Comparison of ENCODE assay signal across 8 cellular contexts in genomic region chr11:65662802-65663633, GRCh38. TPM values are rescaled to one million over a fixed set of nuclear protein-coding genes. Genes with fewer than 3 reads are reported as not detected.
DNase-seq lines count a peak whose midpoint lies in the region; ATAC-seq and TF ChIP-seq lines count a peak whose summit lies in the region.

TSS of gene RELA (minus strand) at chr11:65662916. CDS start at chr11:65662832, 84 bp downstream.

- TF ChIP-seq POLR2A in NB4 (IDR thresholded peaks at IDR 0.05; ENCODE audit: extremely low read depth, insufficient read length), result peak; percentile 54

- H3K27ac ChIP-seq in cardiac muscle cell, result peak within 1 kb of the TSS; percentile 96

- H3K9me3 ChIP-seq in cardiac muscle cell (ENCODE audit: low read depth), result no peaks in the 10 kb centered on the region

- intact Hi-C loops in posterior cingulate gyrus (cut with DNase I), result loop anchor here (2.0 to 5.0 kb wide), 2 partner anchors 48 to 49 kb away; partner anchors contain the start of genes KAT5, MAP3K11 and PCNX3

- ATAC-seq in activated naive CD8-positive, alpha-beta T cell treated with anti-CD3 and anti-CD28 coated beads, Interleukin-2, amount 50 U/mL, for 24 hours, result peak; percentile 89

- TF ChIP-seq CTCF in GM10266 (IDR thresholded peaks at IDR 0.05; ENCODE audit: control insufficient read depth, insufficient read depth, low read depth, missing control alignments) (no peak), HFFc6 (IDR thresholded peaks at IDR 0.05) (no peak), NB4 (IDR thresholded peaks at IDR 0.05; ENCODE audit: low read depth, low read length) (no peak), cardiac muscle cell (IDR thresholded peaks at IDR 0.05; ENCODE audit: low read depth, low read length) (no peak), type B pancreatic cell (conservative IDR thresholded peaks at IDR 0.05) (no peak)

- H3K4me3 Mint-ChIP-seq in HFFc6, result peak within 1 kb of the TSS; percentile 89
- H3K4me3 Mint-ChIP-seq in activated naive CD8-positive, alpha-beta T cell treated with anti-CD3 and anti-CD28 coated beads, Interleukin-2, amount 50 U/mL, for 24 hours, result peak within 1 kb of the TSS; percentile 86
- H3K4me3 Mint-ChIP-seq in type B pancreatic cell, result peak within 1 kb of the TSS; percentile 88

- H3K27ac Mint-ChIP-seq in HFFc6 (peak within 1 kb of the TSS; percentile 93), type B pancreatic cell (peak within 1 kb of the TSS; percentile 92)
- peak within 1 kb of the TSS; percentile 82 for H3K27ac Mint-ChIP-seq in activated naive CD8-positive, alpha-beta T cell treated with anti-CD3 and anti-CD28 coated beads, Interleukin-2, amount 50 U/mL, for 24 hours

- peaks cover 17% of the 10 kb centered on the region for H3K36me3 ChIP-seq in cardiac muscle cell

- H3K4me1 ChIP-seq in cardiac muscle cell (ENCODE audit: low read depth), result no peaks in the 10 kb centered on the region

- H3K27me3 Mint-ChIP-seq in HFFc6 (ENCODE audit: insufficient read depth) (no peaks in the 10 kb centered on the region), type B pancreatic cell (no peaks in the 10 kb centered on the region)
- H3K27me3 Mint-ChIP-seq in activated naive CD8-positive, alpha-beta T cell treated with anti-CD3 and anti-CD28 coated beads, Interleukin-2, amount 50 U/mL, for 24 hours, result no peaks in the 10 kb centered on the region

- H3K27me3 ChIP-seq in cardiac muscle cell, result no peaks in the 10 kb centered on the region

- H3K36me3 Mint-ChIP-seq in HFFc6 (ENCODE audit: low read depth) (peaks cover 13% of the 10 kb centered on the region; the same call in 1 of the 2 replicates), type B pancreatic cell (peaks cover 13% of the 10 kb centered on the region)
- peaks cover 27% of the 10 kb centered on the region for H3K36me3 Mint-ChIP-seq in activated naive CD8-positive, alpha-beta T cell treated with anti-CD3 and anti-CD28 coated beads, Interleukin-2, amount 50 U/mL, for 24 hours (ENCODE audit: low read depth)

- H3K9me3 Mint-ChIP-seq in HFFc6 (no peaks in the 10 kb centered on the region), type B pancreatic cell (no peaks in the 10 kb centered on the region)
- no peaks in the 10 kb centered on the region for H3K9me3 Mint-ChIP-seq in activated naive CD8-positive, alpha-beta T cell treated with anti-CD3 and anti-CD28 coated beads, Interleukin-2, amount 50 U/mL, for 24 hours

- peak; percentile 96 for DNase-seq in GM10266 (ENCODE audit: extremely low spot score)
- DNase-seq in HFFc6, result peak; percentile 92
- DNase-seq in NB4 (ENCODE audit: low read depth), result peak; percentile 95
- peak; percentile 94 for DNase-seq in SW480 (ENCODE audit: low spot score)
- peak; percentile 91 for DNase-seq in activated naive CD8-positive, alpha-beta T cell treated with anti-CD3 and anti-CD28 coated beads, Interleukin-2, amount 50 U/mL, for 24 hours
- peak; percentile 96 for DNase-seq in cardiac muscle cell (ENCODE audit: low read depth in 1 of 2, low spot score in 1 of 2)
- peak; percentile 92 to 99 (median 94) for DNase-seq in posterior cingulate gyrus
- peak; percentile 94 for DNase-seq in type B pancreatic cell (ENCODE audit: extremely low spot score, unreplicated experiment)

- H3K4me3 ChIP-seq in NB4 (ENCODE audit: low read depth, low read length) (peak within 1 kb of the TSS; percentile 99), cardiac muscle cell (peak within 1 kb of the TSS; percentile 84)

- H3K4me1 Mint-ChIP-seq in HFFc6 (ENCODE audit: low read depth), result peaks cover 8% of the 10 kb centered on the region
- peaks cover 31% of the 10 kb centered on the region for H3K4me1 Mint-ChIP-seq in activated naive CD8-positive, alpha-beta T cell treated with anti-CD3 and anti-CD28 coated beads, Interleukin-2, amount 50 U/mL, for 24 hours
- H3K4me1 Mint-ChIP-seq in type B pancreatic cell (ENCODE audit: unreplicated experiment), result peaks cover 5% of the 10 kb centered on the region

RNA-seq across cellular contexts. Expression of gene RELA, which starts in this region (rescaled TPM):
- 10 to 100 TPM; 66.9 to 72.7 (median 69.5) TPM for total RNA-seq in HFFc6 (2021; fragmentation: NEBNext Ultra II Directional; extraction: Animal tissue kit (Norgen Biotek cat#: 25700))
- total RNA-seq in cardiac muscle cell, result 39.8 and 51.9 TPM in 2 replicates
- 46.2 and 46.5 TPM in 2 replicates for polyA plus RNA-seq in cardiac muscle cell
- 64.8 and 80.0 TPM in 2 replicates for total RNA-seq in type B pancreatic cell (ENCODE audit: low replicate concordance)

Comparison
In these comparisons a context has a peak if more than half of its experiments do, and no peak if none do; other contexts are left out.
1. Peak in every context shown above with its lines: DNase-seq, ATAC-seq, H3K4me3 ChIP-seq and H3K27ac ChIP-seq.